7 cellular contexts compared by ENCODE assay signal in genomic region chr11:69122642-69123431, GRCh38. TPM values are rescaled to one million over a fixed set of nuclear protein-coding genes. Genes with fewer than 3 reads are reported as not detected.
A peak's percentile ranks its signal among the peaks of the same experiment; 100 is the strongest.
DNase-seq lines count a peak whose midpoint lies in the region; ATAC-seq and TF ChIP-seq lines count a peak whose summit lies in the region.

No MANE protein-coding gene starts in this region.

- peaks cover 5% of the 10 kb centered on the region for H3K9me3 Mint-ChIP-seq in T-helper 2 cell treated with Interferon-gamma antibody and Interleukin-4, amounts not matched to agents 5 μg/mL and 100 μg/mL, for 36 hours

- no peaks in the 10 kb centered on the region for H3K27me3 ChIP-seq in H7 (ENCODE audit: control insufficient read depth, insufficient read depth, low read length)

- no peaks in the 10 kb centered on the region for H3K36me3 ChIP-seq in H7 (replicated peaks; ENCODE audit: control insufficient read depth, insufficient read depth, low read length)

- ATAC-seq in GM21723 (IDR thresholded peaks at IDR 0.05; ENCODE audit: unreplicated experiment) = no peak
- no peak for ATAC-seq in HG02981 (IDR thresholded peaks at IDR 0.05; ENCODE audit: unreplicated experiment)

- peaks cover 19% of the 10 kb centered on the region for H3K4me1 Mint-ChIP-seq in T-helper 2 cell treated with Interferon-gamma antibody and Interleukin-4, amounts not matched to agents 5 μg/mL and 100 μg/mL, for 36 hours (ENCODE audit: low read depth)

- DNase-seq in H7 (peak; percentile 96), astrocyte of the spinal cord (ENCODE audit: low read depth, low spot score) (peak; percentile 69)
- DNase-seq in T-helper 2 cell treated with Interferon-gamma antibody and Interleukin-4, amounts not matched to agents 5 μg/mL and 100 μg/mL, for 36 hours (ENCODE audit: low spot score) = peak; percentile 82
- DNase-seq in stimulated activated CD4-positive, alpha-beta T cell treated with anti-CD3 and anti-CD28 coated beads, Interleukin-1b, Interleukin-23, amount 100 ng/mL, for 48 hours = peak; percentile 83

- in situ Hi-C loops in astrocyte of the spinal cord (cut with HindIII; ENCODE audit: low sequenced_read_pairs) = loop anchor here (25.0 kb wide), 1 partner anchor 539 kb away; no protein-coding TSS in a partner anchor

- H3K4me3 ChIP-seq in H7 (ENCODE audit: insufficient read depth, low read depth, low read length) (peak overlapping the region; percentile 10), astrocyte of the spinal cord (ENCODE audit: low read depth, low read length) (no peak overlapping the region), iPS-18c (ENCODE audit: insufficient read depth, low read depth, low read length) (peak overlapping the region; percentile 45)

- H3K9me3 ChIP-seq in iPS-18c (ENCODE audit: control insufficient read depth, insufficient read depth, low read length) = no peaks in the 10 kb centered on the region

- no peaks in the 10 kb centered on the region for H3K27me3 Mint-ChIP-seq in T-helper 2 cell treated with Interferon-gamma antibody and Interleukin-4, amounts not matched to agents 5 μg/mL and 100 μg/mL, for 36 hours (ENCODE audit: low read depth)

- H3K4me3 Mint-ChIP-seq in T-helper 2 cell treated with Interferon-gamma antibody and Interleukin-4, amounts not matched to agents 5 μg/mL and 100 μg/mL, for 36 hours = peak overlapping the region; percentile 77

- peak overlapping the region; percentile 78 for H3K27ac Mint-ChIP-seq in T-helper 2 cell treated with Interferon-gamma antibody and Interleukin-4, amounts not matched to agents 5 μg/mL and 100 μg/mL, for 36 hours

- no peak for TF ChIP-seq CTCF in astrocyte of the spinal cord (IDR thresholded peaks at IDR 0.05; ENCODE audit: low read depth, low read length)

- H3K36me3 Mint-ChIP-seq in T-helper 2 cell treated with Interferon-gamma antibody and Interleukin-4, amounts not matched to agents 5 μg/mL and 100 μg/mL, for 36 hours (ENCODE audit: low read depth) = no peaks in the 10 kb centered on the region

RNA-seq across cellular contexts. Expression of gene SMIM38, which starts 32.9 kb away (rescaled TPM):
- total RNA-seq in H7 (2014; rRNA removed; shearing (Covaris generic)) = 0.28 and 0.67 TPM in 2 replicates
